In genomic region chr12:105561981-105562726, GRCh38 we compare ENCODE assay signal across 9 cellular contexts.
DNase-seq lines count a peak whose midpoint lies in the region; ATAC-seq and TF ChIP-seq lines count a peak whose summit lies in the region.
"Had no signal": no experiment of that assay in that cellular context is flagged by ENCODE, and none has a peak within 500 bp of the region (broad histone marks: within the 10 kb centered on the region; RNA-seq: fewer than 3 reads in every experiment).

No MANE protein-coding gene starts in this region.

- H3K9me3 Mint-ChIP-seq in activated naive CD4-positive, alpha-beta T cell treated with anti-CD3 and anti-CD28 coated beads, Interleukin-2, amount 10 ng/mL, durations not matched to agents 7 days and 5 days = no peaks in the 10 kb centered on the region

- H3F3A ChIP-seq in SK-N-SH (replicated peaks; ENCODE audit: insufficient read depth) = no peaks in the 10 kb centered on the region

- no peaks in the 10 kb centered on the region for H3K27me3 ChIP-seq in SK-N-SH (ENCODE audit: insufficient read depth)
- H3K27me3 ChIP-seq in right cardiac atrium (ENCODE audit: control insufficient read depth, insufficient read depth) = no peaks in the 10 kb centered on the region
- peaks cover 2% of the 10 kb centered on the region for H3K27me3 ChIP-seq in suprapubic skin

- WGBS in SK-N-SH (ENCODE audit: low lambda C conversion rate) = 50% methylated on average over 19 of the region's 19 CpGs
- WGBS in right cardiac atrium = 56% methylated on average over 19 of the region's 19 CpGs
- whole genome bisulfite sequencing in suprapubic skin = 40% methylated on average over 19 of the region's 19 CpGs

- H3K36me3 Mint-ChIP-seq in activated naive CD4-positive, alpha-beta T cell treated with anti-CD3 and anti-CD28 coated beads, Interleukin-2, amount 10 ng/mL, durations not matched to agents 7 days and 5 days = no peaks in the 10 kb centered on the region
- H3K36me3 Mint-ChIP-seq: activated naive CD4-positive, alpha-beta T cell treated with anti-CD3 and anti-CD28 coated beads, Interleukin-2, amount 50 U/mL, for 24 hours had no signal

- H3K4me3 ChIP-seq in SK-N-SH (ENCODE audit: low read depth in 2 of 2, low read length in 1 of 2) (no peak overlapping the region), right cardiac atrium (ENCODE audit: low read length) (no peak overlapping the region), suprapubic skin (peak overlapping the region; percentile 9)

- DNase-seq in HT-29 (ENCODE audit: low spot score) = peak; percentile 74
- DNase-seq in SK-N-SH = no peak
- peak; percentile 68 to 84 (median 75) for DNase-seq in right cardiac atrium
- DNase-seq in suprapubic skin (ENCODE audit: low spot score in 2 of 2) = no peak
- no peak for DNase-seq in activated naive CD4-positive, alpha-beta T cell treated with anti-CD3 and anti-CD28 coated beads, Interleukin-2, amount 10 ng/mL, durations not matched to agents 7 days and 5 days
- DNase-seq in activated CD4-positive, alpha-beta T cell treated with anti-CD3 and anti-CD28 coated beads for 4 hours = no peak

- POLR2A ChIA-PET in SK-N-SH (lab: Yijun Ruan, JAX) = no interaction called here

- intact Hi-C loops in right cardiac atrium (cut with DNase I) = no loop called here

- H3K4me1 ChIP-seq in SK-N-SH (ENCODE audit: control insufficient read depth in 1 of 2, insufficient read depth in 2 of 2, low read depth in 1 of 2, low read length in 1 of 2) = no peaks in the 10 kb centered on the region; a peak in 1 of 4 replicates
- H3K4me1 ChIP-seq in right cardiac atrium (ENCODE audit: control insufficient read depth, insufficient read depth, low read length) = peaks cover 3% of the 10 kb centered on the region
- peaks cover 14% of the 10 kb centered on the region for H3K4me1 ChIP-seq in suprapubic skin

- H3K27ac Mint-ChIP-seq in activated naive CD4-positive, alpha-beta T cell treated with anti-CD3 and anti-CD28 coated beads, Interleukin-2, amount 10 ng/mL, durations not matched to agents 7 days and 5 days = no peak overlapping the region
- H3K27ac Mint-ChIP-seq: activated naive CD4-positive, alpha-beta T cell treated with anti-CD3 and anti-CD28 coated beads, Interleukin-2, amount 50 U/mL, for 24 hours had no signal

- no peaks in the 10 kb centered on the region for H3K27me3 Mint-ChIP-seq in activated naive CD4-positive, alpha-beta T cell treated with anti-CD3 and anti-CD28 coated beads, Interleukin-2, amount 10 ng/mL, durations not matched to agents 7 days and 5 days
- H3K27me3 Mint-ChIP-seq: activated naive CD4-positive, alpha-beta T cell treated with anti-CD3 and anti-CD28 coated beads, Interleukin-2, amount 50 U/mL, for 24 hours had no signal

- H3K9ac ChIP-seq in SK-N-SH = peak overlapping the region; percentile 37; the same call in 1 of the 2 replicates

- peak overlapping the region; percentile 28; the same call in 1 of the 2 replicates for H3K4me2 ChIP-seq in SK-N-SH

- CTCF ChIA-PET in SK-N-SH (lab: Yijun Ruan, JAX) = interaction anchor here (0.9 kb wide), 1 partner anchor 9 kb away, joined by 3 read pairs; no protein-coding TSS in a partner anchor
- CTCF ChIA-PET in activated naive CD4-positive, alpha-beta T cell treated with anti-CD3 and anti-CD28 coated beads, Interleukin-2, amount 10 ng/mL, durations not matched to agents 7 days and 5 days (lab: Charles Lee) = no interaction called here

- no peaks in the 10 kb centered on the region for H3K9me2 ChIP-seq in SK-N-SH

- H2AFZ ChIP-seq in SK-N-SH (ENCODE audit: low read depth) = peak overlapping the region; percentile 1; the same call in 1 of the 2 replicates

- no peaks in the 10 kb centered on the region for H4K20me1 ChIP-seq in SK-N-SH (ENCODE audit: insufficient read depth)

- TF ChIP-seq EP300 in SK-N-SH (IDR thresholded peaks at IDR 0.05; ENCODE audit: borderline replicate concordance in 1 of 2, low read depth in 1 of 2, low read length in 1 of 2) (no peak; a peak in 1 of 4 replicates), suprapubic skin (IDR thresholded peaks at IDR 0.05) (no peak)

- ATAC-seq in right cardiac atrium (peak; percentile 73 to 76), GM19463 (IDR thresholded peaks at IDR 0.05; ENCODE audit: unreplicated experiment) (no peak), HG02571 (IDR thresholded peaks at IDR 0.05; ENCODE audit: unreplicated experiment) (no peak)

- H3K9me3 ChIP-seq in SK-N-SH (no peaks in the 10 kb centered on the region), right cardiac atrium (ENCODE audit: control insufficient read depth, low read length) (no peaks in the 10 kb centered on the region), suprapubic skin (no peaks in the 10 kb centered on the region)

- no peaks in the 10 kb centered on the region for H3K79me2 ChIP-seq in SK-N-SH (ENCODE audit: insufficient read depth)

- H3K36me3 ChIP-seq in SK-N-SH (replicated peaks in 1 of 2; ENCODE audit: control insufficient read depth in 1 of 2, insufficient read depth in 2 of 2, low read length in 1 of 2) (no peaks in the 10 kb centered on the region), suprapubic skin (no peaks in the 10 kb centered on the region)

- peak; percentile 17; the same call in 1 of the 2 replicates for TF ChIP-seq CTCF in SK-N-SH (IDR thresholded peaks at IDR 0.05)
- no peak for TF ChIP-seq CTCF in suprapubic skin (IDR thresholded peaks at IDR 0.05)

- TF ChIP-seq POLR2A in suprapubic skin (IDR thresholded peaks at IDR 0.05) = no peak

- no peak for TF ChIP-seq RAD21 in SK-N-SH (IDR thresholded peaks at IDR 0.05; ENCODE audit: low read length)

- no peak overlapping the region for H3K4me3 Mint-ChIP-seq in activated naive CD4-positive, alpha-beta T cell treated with anti-CD3 and anti-CD28 coated beads, Interleukin-2, amount 10 ng/mL, durations not matched to agents 7 days and 5 days
- H3K4me3 Mint-ChIP-seq: activated naive CD4-positive, alpha-beta T cell treated with anti-CD3 and anti-CD28 coated beads, Interleukin-2, amount 50 U/mL, for 24 hours had no signal

- H3K4me1 Mint-ChIP-seq in activated naive CD4-positive, alpha-beta T cell treated with anti-CD3 and anti-CD28 coated beads, Interleukin-2, amount 10 ng/mL, durations not matched to agents 7 days and 5 days = no peaks in the 10 kb centered on the region
- H3K4me1 Mint-ChIP-seq: activated naive CD4-positive, alpha-beta T cell treated with anti-CD3 and anti-CD28 coated beads, Interleukin-2, amount 50 U/mL, for 24 hours had no signal

- peak overlapping the region; percentile 59 to 60 for H3K27ac ChIP-seq in SK-N-SH (ENCODE audit: low read depth in 2 of 2, low read length in 1 of 2)
- no peak overlapping the region for H3K27ac ChIP-seq in right cardiac atrium (ENCODE audit: low read length)
- peak overlapping the region; percentile 29 for H3K27ac ChIP-seq in suprapubic skin

TF ChIP-seq in SK-N-SH, 30 proteins besides CTCF, POLR2A, EP300 and RAD21:
- peak; percentile 52 for TF ChIP-seq TCF12 (IDR thresholded peaks at IDR 0.05)
- no peak for TF ChIP-seq EZH2phosphoT487 (IDR thresholded peaks at IDR 0.05; ENCODE audit: borderline replicate concordance, low read depth)
- no peak for TF ChIP-seq SIN3A (IDR thresholded peaks at IDR 0.05; ENCODE audit: borderline replicate concordance, low read depth, low read length)
- 0 out of 2 replicates have a peak, but pooled peaks have one; percentile 13 for TF ChIP-seq MAX (IDR thresholded peaks at IDR 0.05; ENCODE audit: low read depth)
- TF ChIP-seq GATA2 (CRISPR knock-in tag; IDR thresholded peaks at IDR 0.05) = no peak
- TF ChIP-seq JUND (IDR thresholded peaks at IDR 0.05) = peak; percentile 63
- TF ChIP-seq FOSL2 (IDR thresholded peaks at IDR 0.05; ENCODE audit: borderline replicate concordance, low read depth) = peak; percentile 39; the same call in 1 of the 2 replicates
- no peak for TF ChIP-seq TAF1 (IDR thresholded peaks at IDR 0.05; ENCODE audit: borderline replicate concordance, low read depth, low read length)
- TF ChIP-seq NFIC (IDR thresholded peaks at IDR 0.05; ENCODE audit: borderline replicate concordance) = peak; percentile 61
- TF ChIP-seq, protein P1, sequence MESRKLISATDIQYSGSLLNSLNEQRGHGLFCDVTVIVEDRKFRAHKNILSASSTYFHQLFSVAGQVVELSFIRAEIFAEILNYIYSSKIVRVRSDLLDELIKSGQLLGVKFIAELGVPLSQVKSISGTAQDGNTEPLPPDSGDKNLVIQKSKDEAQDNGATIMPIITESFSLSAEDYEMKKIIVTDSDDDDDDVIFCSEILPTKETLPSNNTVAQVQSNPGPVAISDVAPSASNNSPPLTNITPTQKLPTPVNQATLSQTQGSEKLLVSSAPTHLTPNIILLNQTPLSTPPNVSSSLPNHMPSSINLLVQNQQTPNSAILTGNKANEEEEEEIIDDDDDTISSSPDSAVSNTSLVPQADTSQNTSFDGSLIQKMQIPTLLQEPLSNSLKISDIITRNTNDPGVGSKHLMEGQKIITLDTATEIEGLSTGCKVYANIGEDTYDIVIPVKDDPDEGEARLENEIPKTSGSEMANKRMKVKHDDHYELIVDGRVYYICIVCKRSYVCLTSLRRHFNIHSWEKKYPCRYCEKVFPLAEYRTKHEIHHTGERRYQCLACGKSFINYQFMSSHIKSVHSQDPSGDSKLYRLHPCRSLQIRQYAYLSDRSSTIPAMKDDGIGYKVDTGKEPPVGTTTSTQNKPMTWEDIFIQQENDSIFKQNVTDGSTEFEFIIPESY (IDR thresholded peaks at IDR 0.05; ENCODE audit: borderline replicate concordance, low read depth) = no peak
- TF ChIP-seq, protein P2, sequence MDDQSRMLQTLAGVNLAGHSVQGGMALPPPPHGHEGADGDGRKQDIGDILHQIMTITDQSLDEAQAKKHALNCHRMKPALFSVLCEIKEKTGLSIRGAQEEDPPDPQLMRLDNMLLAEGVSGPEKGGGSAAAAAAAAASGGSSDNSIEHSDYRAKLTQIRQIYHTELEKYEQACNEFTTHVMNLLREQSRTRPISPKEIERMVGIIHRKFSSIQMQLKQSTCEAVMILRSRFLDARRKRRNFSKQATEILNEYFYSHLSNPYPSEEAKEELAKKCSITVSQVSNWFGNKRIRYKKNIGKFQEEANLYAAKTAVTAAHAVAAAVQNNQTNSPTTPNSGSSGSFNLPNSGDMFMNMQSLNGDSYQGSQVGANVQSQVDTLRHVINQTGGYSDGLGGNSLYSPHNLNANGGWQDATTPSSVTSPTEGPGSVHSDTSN (IDR thresholded peaks at IDR 0.05) = no peak

Comparison
In these comparisons a context has a peak if more than half of its experiments do, and no peak if none do; other contexts are left out.
1. DNase-seq: peak in HT-29 (single experiment) and right cardiac atrium (3 of 3); none in SK-N-SH (single experiment), suprapubic skin (0 of 2), activated naive CD4-positive, alpha-beta T cell treated with anti-CD3 and anti-CD28 coated beads, Interleukin-2, amount 10 ng/mL, durations not matched to agents 7 days and 5 days (single experiment) and activated CD4-positive, alpha-beta T cell treated with anti-CD3 and anti-CD28 coated beads for 4 hours (0 of 2).
2. ATAC-seq: peak in right cardiac atrium (2 of 2); none in GM19463 (single experiment) and HG02571 (single experiment).